ENCODE assay signal across 9 cellular contexts in genomic region chr1:26288311-26288941, GRCh38. TPM values are rescaled to one million over a fixed set of nuclear protein-coding genes. Genes with fewer than 3 reads are reported as not detected.
DNase-seq lines count a peak whose midpoint lies in the region; ATAC-seq, FAIRE-seq and TF ChIP-seq lines count a peak whose summit lies in the region.
"Had no signal": no experiment of that assay in that cellular context is flagged by ENCODE, and none has a peak within 500 bp of the region (broad histone marks: within the 10 kb centered on the region; RNA-seq: fewer than 3 reads in every experiment).

No MANE protein-coding gene starts in this region.

- no peak for FAIRE-seq in frontal cortex (lab: Jason Lieb, UNC)
- FAIRE-seq: endometrium had no signal

- ATAC-seq in HG03135 (IDR thresholded peaks at IDR 0.05; ENCODE audit: unreplicated experiment) (no peak), body of pancreas (no peak)

- H3K4me3 ChIP-seq in muscle layer of duodenum (ENCODE audit: low read depth in 1 of 2, low read length in 2 of 2): no peak overlapping the region
- H3K4me3 ChIP-seq in body of pancreas: no peak overlapping the region
- H3K4me3 ChIP-seq in BE2C (ENCODE audit: low read depth, low read length): no peak overlapping the region

- TF ChIP-seq POLR2A in body of pancreas (IDR thresholded peaks at IDR 0.05): no peak

- H3K27me3 ChIP-seq in muscle layer of duodenum (ENCODE audit: low read depth, low read length): no peaks in the 10 kb centered on the region
- no peaks in the 10 kb centered on the region for H3K27me3 ChIP-seq in body of pancreas
- H3K27me3 ChIP-seq in BE2C: no peaks in the 10 kb centered on the region

- H3K9me3 ChIP-seq in muscle layer of duodenum (ENCODE audit: control insufficient read depth in 1 of 2, low read length in 2 of 2) (no peaks in the 10 kb centered on the region), body of pancreas (no peaks in the 10 kb centered on the region), BE2C (no peaks in the 10 kb centered on the region)

- peak overlapping the region; percentile 25 for H3K27ac ChIP-seq in muscle layer of duodenum (ENCODE audit: low read length)
- H3K27ac ChIP-seq in body of pancreas: peak overlapping the region in 1 of 4 donors; percentile 68

- TF ChIP-seq CTCF in body of pancreas (IDR thresholded peaks at IDR 0.05): no peak
- no peak for TF ChIP-seq CTCF in BE2C (IDR thresholded peaks at IDR 0.05; ENCODE audit: low read depth, low read length)

- H3K4me1 ChIP-seq in muscle layer of duodenum (ENCODE audit: control insufficient read depth in 1 of 2, insufficient read depth in 2 of 2, low read length in 2 of 2): peaks cover 13 to 23% of the 10 kb centered on the region in 2 donors
- H3K4me1 ChIP-seq in body of pancreas: peaks cover 15% of the 10 kb centered on the region
- H3K4me1 ChIP-seq in BE2C: no peaks in the 10 kb centered on the region

- intact Hi-C loops in body of pancreas (cut with DNase I): loop anchor here (5.0 kb wide), 1 partner anchor 34 kb away; no protein-coding TSS in a partner anchor

- H3K36me3 ChIP-seq in muscle layer of duodenum (ENCODE audit: control insufficient read depth in 1 of 2, insufficient read depth in 2 of 2, low read length in 2 of 2) (peaks cover 0 to 4% of the 10 kb centered on the region in 2 donors), body of pancreas (replicated peaks in 1 of 2; ENCODE audit: insufficient read depth in 1 of 2, low read depth in 2 of 2) (no peaks in the 10 kb centered on the region), BE2C (no peaks in the 10 kb centered on the region)

- peak; percentile 16 to 36 for DNase-seq in AML-193 (lab: John Stamatoyannopoulos, UW)
- peak; percentile 19 to 32 for DNase-seq in NOMO-1 (lab: John Stamatoyannopoulos, UW; ENCODE audit: unreplicated experiment in 2 of 2)
- peak; percentile 41 to 45 for DNase-seq in activated T-helper 1 cell treated with anti-CD3 and anti-CD28 coated beads, Interleukin-2, amount 50 U/mL, for 16 hours (ENCODE audit: low read depth in 1 of 2, low spot score in 1 of 2)
- no peak for DNase-seq in frontal cortex (ENCODE audit: low spot score in 2 of 2)
- no peak for DNase-seq in body of pancreas
- DNase-seq in BE2C: no peak

- WGBS in body of pancreas, 2 donors: 42 to 48% methylated on average over 3 to 5 of the region's 5 CpGs

RNA-seq across cellular contexts. Expression of gene SH3BGRL3, which starts 8.5 kb away (rescaled TPM):
- total RNA-seq in frontal cortex (11.8 TPM), body of pancreas (10 to 100 TPM; 38.2 to 43.1 TPM)
- 170 TPM for polyA plus RNA-seq in BE2C (2012; ENCODE audit: insufficient read depth, insufficient read length, low read depth)

RNA-seq across cellular contexts. Expression of gene UBXN11, which starts 18.0 kb away (rescaled TPM):
- total RNA-seq in frontal cortex (4.1 TPM), body of pancreas (10 to 100 TPM; 12.2 to 14.8 TPM)
- polyA plus RNA-seq in BE2C (2012; ENCODE audit: insufficient read depth, insufficient read length, low read depth): 8.4 TPM

RNA-seq across cellular contexts. Expression of gene CD52, which starts 29.3 kb away (rescaled TPM):
- total RNA-seq in frontal cortex: not detected
- not detected for total RNA-seq in body of pancreas
- polyA plus RNA-seq in BE2C (2012; ENCODE audit: insufficient read depth, insufficient read length, low read depth): not detected

RNA-seq across cellular contexts. Expression of gene CEP85, which starts 54.4 kb away (rescaled TPM):
- total RNA-seq in frontal cortex: 12.2 TPM
- total RNA-seq in body of pancreas: 1 to 10 TPM; 6.2 to 6.9 TPM
- polyA plus RNA-seq in BE2C (2012; ENCODE audit: insufficient read depth, insufficient read length, low read depth): 9.7 TPM

Comparison
In these comparisons a context has a peak if more than half of its experiments do, and no peak if none do; other contexts are left out.
1. DNase-seq: peak in AML-193 (2 of 2), NOMO-1 (2 of 2) and activated T-helper 1 cell treated with anti-CD3 and anti-CD28 coated beads, Interleukin-2, amount 50 U/mL, for 16 hours (2 of 2); none in frontal cortex (0 of 2), body of pancreas (0 of 4) and BE2C (single experiment).